1 cellular context compared by ENCODE assay signal in the genomic region with DNA sequence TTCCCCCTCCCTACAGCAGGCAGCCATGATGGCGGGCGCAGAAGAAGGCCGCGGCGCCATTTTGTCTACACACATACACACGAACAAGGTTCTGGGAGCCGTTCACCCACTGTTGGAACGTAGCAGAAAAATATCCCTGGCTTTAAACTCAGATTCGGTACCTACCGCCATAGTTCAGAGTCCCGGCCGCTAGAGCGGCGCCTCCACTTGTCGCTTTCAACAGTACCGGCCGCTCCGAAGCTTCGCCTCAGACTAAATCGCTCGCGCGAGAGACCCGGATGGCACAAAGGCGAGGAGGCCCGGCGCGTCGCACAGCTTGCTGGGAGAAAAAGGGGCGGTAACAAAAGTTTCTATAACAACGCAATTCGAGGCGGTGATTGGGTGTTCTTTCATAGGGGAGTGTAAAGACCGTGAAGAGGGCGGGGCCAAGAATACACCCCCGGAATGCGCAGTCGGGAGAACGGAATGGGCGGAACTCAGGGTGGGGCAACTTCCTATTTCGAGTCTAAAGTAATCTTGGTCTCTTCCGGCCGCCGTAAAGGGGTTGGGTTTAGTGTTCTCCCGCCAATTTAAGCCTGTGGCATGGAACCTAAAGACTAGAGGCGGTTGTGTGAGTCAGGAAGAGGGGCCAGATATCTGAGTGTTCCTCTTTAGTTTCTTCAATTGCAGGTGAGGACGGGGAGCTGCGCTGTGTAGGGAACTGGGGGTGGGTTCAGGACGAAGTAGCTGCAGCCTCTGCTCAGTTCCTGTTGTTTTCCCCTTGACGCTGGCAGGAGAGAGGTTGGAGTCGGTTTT.
A peak's percentile ranks its signal among the peaks of the same experiment; 100 is the strongest.
TF ChIP-seq lines count a peak whose summit lies in the region.

A gene with protein sequence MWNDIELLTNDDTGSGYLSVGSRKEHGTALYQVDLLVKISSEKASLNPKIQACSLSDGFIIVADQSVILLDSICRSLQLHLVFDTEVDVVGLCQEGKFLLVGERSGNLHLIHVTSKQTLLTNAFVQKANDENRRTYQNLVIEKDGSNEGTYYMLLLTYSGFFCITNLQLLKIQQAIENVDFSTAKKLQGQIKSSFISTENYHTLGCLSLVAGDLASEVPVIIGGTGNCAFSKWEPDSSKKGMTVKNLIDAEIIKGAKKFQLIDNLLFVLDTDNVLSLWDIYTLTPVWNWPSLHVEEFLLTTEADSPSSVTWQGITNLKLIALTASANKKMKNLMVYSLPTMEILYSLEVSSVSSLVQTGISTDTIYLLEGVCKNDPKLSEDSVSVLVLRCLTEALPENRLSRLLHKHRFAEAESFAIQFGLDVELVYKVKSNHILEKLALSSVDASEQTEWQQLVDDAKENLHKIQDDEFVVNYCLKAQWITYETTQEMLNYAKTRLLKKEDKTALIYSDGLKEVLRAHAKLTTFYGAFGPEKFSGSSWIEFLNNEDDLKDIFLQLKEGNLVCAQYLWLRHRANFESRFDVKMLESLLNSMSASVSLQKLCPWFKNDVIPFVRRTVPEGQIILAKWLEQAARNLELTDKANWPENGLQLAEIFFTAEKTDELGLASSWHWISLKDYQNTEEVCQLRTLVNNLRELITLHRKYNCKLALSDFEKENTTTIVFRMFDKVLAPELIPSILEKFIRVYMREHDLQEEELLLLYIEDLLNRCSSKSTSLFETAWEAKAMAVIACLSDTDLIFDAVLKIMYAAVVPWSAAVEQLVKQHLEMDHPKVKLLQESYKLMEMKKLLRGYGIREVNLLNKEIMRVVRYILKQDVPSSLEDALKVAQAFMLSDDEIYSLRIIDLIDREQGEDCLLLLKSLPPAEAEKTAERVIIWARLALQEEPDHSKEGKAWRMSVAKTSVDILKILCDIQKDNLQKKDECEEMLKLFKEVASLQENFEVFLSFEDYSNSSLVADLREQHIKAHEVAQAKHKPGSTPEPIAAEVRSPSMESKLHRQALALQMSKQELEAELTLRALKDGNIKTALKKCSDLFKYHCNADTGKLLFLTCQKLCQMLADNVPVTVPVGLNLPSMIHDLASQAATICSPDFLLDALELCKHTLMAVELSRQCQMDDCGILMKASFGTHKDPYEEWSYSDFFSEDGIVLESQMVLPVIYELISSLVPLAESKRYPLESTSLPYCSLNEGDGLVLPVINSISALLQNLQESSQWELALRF (N-terminal part only) (plus strand): TSS at position 567 of the 795 bp plus-strand sequence. CDS start 2,815 bp downstream, outside the sequence.
A gene with protein sequence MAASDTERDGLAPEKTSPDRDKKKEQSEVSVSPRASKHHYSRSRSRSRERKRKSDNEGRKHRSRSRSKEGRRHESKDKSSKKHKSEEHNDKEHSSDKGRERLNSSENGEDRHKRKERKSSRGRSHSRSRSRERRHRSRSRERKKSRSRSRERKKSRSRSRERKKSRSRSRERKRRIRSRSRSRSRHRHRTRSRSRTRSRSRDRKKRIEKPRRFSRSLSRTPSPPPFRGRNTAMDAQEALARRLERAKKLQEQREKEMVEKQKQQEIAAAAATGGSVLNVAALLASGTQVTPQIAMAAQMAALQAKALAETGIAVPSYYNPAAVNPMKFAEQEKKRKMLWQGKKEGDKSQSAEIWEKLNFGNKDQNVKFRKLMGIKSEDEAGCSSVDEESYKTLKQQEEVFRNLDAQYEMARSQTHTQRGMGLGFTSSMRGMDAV (minus strand): TSS at position 254 of the 795 bp plus-strand sequence. CDS start 83 bp downstream, at position 171.

TF ChIP-seq in GM23338, 12 proteins besides CTCF, POLR2A, EP300 and RAD21:
- TF ChIP-seq STAT1 (IDR thresholded peaks at IDR 0.05; ENCODE audit: unreplicated experiment) (no peak), CREB1 (CRISPR knock-in tag; IDR thresholded peaks at IDR 0.05; ENCODE audit: low read depth) (0 out of 2 replicates have a peak, but pooled peaks have one; percentile 13), POLR2AphosphoS5 (IDR thresholded peaks at IDR 0.05; ENCODE audit: low read depth) (peak; percentile 88)
- TF ChIP-seq, protein P1, sequence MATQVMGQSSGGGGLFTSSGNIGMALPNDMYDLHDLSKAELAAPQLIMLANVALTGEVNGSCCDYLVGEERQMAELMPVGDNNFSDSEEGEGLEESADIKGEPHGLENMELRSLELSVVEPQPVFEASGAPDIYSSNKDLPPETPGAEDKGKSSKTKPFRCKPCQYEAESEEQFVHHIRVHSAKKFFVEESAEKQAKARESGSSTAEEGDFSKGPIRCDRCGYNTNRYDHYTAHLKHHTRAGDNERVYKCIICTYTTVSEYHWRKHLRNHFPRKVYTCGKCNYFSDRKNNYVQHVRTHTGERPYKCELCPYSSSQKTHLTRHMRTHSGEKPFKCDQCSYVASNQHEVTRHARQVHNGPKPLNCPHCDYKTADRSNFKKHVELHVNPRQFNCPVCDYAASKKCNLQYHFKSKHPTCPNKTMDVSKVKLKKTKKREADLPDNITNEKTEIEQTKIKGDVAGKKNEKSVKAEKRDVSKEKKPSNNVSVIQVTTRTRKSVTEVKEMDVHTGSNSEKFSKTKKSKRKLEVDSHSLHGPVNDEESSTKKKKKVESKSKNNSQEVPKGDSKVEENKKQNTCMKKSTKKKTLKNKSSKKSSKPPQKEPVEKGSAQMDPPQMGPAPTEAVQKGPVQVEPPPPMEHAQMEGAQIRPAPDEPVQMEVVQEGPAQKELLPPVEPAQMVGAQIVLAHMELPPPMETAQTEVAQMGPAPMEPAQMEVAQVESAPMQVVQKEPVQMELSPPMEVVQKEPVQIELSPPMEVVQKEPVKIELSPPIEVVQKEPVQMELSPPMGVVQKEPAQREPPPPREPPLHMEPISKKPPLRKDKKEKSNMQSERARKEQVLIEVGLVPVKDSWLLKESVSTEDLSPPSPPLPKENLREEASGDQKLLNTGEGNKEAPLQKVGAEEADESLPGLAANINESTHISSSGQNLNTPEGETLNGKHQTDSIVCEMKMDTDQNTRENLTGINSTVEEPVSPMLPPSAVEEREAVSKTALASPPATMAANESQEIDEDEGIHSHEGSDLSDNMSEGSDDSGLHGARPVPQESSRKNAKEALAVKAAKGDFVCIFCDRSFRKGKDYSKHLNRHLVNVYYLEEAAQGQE (IDR thresholded peaks at IDR 0.05; ENCODE audit: unreplicated experiment), result peak; percentile 4
